9 cellular contexts compared by ENCODE assay signal in the genomic region with DNA sequence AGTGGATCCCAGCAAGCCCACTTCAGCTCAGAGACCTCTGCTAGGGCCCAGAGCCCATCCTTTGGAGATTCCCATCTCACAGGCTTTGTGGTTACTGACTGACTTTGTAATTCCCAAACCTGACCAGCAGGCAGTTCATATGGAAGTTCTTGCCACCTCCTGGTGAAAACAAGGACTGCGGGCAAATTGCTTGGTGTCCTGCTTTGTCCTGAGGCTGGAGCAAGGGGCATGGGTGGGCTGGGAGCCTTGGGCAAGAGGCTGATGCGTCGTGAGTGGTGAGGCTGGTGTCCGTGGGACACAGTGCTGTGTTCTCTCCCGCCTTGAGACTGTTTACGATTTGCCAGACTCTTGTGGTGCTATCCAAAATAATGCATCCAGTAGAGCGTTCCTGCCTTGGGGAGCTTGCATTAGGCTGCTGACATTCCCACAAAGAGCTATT.
DNase-seq lines count a peak whose midpoint lies in the region; ATAC-seq, FAIRE-seq and TF ChIP-seq lines count a peak whose summit lies in the region.
"Had no signal": no experiment of that assay in that cellular context is flagged by ENCODE, and none has a peak within 500 bp of the region (broad histone marks: within the 10 kb centered on the region; RNA-seq: fewer than 3 reads in every experiment).

No MANE protein-coding gene starts in this region.

- peaks cover 20% of the 10 kb centered on the region for H3F3A ChIP-seq in GM23248 (ENCODE audit: insufficient read depth)

- 38% methylated on average over 7 of the region's 7 CpGs for WGBS in A549 (ENCODE audit: missing lambda C conversion rate)
- WGBS in GM23248 (ENCODE audit: low coverage in 1 of 2, low lambda C conversion rate in 2 of 2, missing lambda C conversion rate in 2 of 2), 2 experiments, result 37 to 44% methylated on average over 5 to 7 of the region's 7 CpGs
- 74 to 82% methylated on average over 7 of the region's 7 CpGs for WGBS in lung, 2 donors

- H3K36me3 ChIP-seq in GM23248 (ENCODE audit: low read depth) (no peaks in the 10 kb centered on the region), colonic mucosa (no peaks in the 10 kb centered on the region), lung (ENCODE audit: control insufficient read depth in 2 of 2, insufficient read depth in 2 of 2, low read length in 2 of 2) (no peaks in the 10 kb centered on the region)

- H3K27ac ChIP-seq in A549 (peak overlapping the region; percentile 96 to 99), GM23248 (peak overlapping the region; percentile 98), colonic mucosa (peak overlapping the region; percentile 82), lung (ENCODE audit: low read depth in 1 of 2, low read length in 1 of 2) (peak overlapping the region; percentile 92 to 96)

- peak; percentile 61 to 67 for TF ChIP-seq RAD21 in A549 (conservative IDR thresholded peaks at IDR 0.05 in 1 of 2, IDR thresholded peaks at IDR 0.05 in 1 of 2)

- peak overlapping the region; percentile 80 for H3K4me2 ChIP-seq in A549
- peak overlapping the region; percentile 74 for H3K4me2 ChIP-seq in GM23248 (ENCODE audit: unreplicated experiment)

- H4K20me1 ChIP-seq in GM23248 (ENCODE audit: insufficient read depth), result no peaks in the 10 kb centered on the region

- no peaks in the 10 kb centered on the region for H3K9me3 ChIP-seq in A549
- no peaks in the 10 kb centered on the region for H3K9me3 ChIP-seq in GM23248 (ENCODE audit: low read depth)
- H3K9me3 ChIP-seq in colonic mucosa, result no peaks in the 10 kb centered on the region
- H3K9me3 ChIP-seq in lung (ENCODE audit: control insufficient read depth in 2 of 2, insufficient read depth in 1 of 2, low read length in 1 of 2), result no peaks in the 10 kb centered on the region

- peak overlapping the region; percentile 88 for H3K9ac ChIP-seq in GM23248
- H3K9ac ChIP-seq in colonic mucosa (ENCODE audit: low read depth in 2 of 2, low read length in 2 of 2), result peak overlapping the region in 1 of 2 donors; percentile 21

- no peak overlapping the region for H2AFZ ChIP-seq in GM23248

- CTCF ChIA-PET in A549 (lab: Yijun Ruan, JAX), result interaction anchor here (0.7 to 23.9 kb wide), 25 partner anchors 8 to 209 kb away, joined by 3 to 716 read pairs (median 7); a partner anchor contains a TSS

- ATAC-seq in A549 (peak in 1 of 2 experiments; percentile 57; a peak in 3 of 6 replicates), lung (ENCODE audit: insufficient read depth, low FRiP score) (no peak), HG03520 (IDR thresholded peaks at IDR 0.05; ENCODE audit: unreplicated experiment) (no peak)

- no peak for TF ChIP-seq EP300 in A549 (IDR thresholded peaks at IDR 0.05)

- intact Hi-C loops in colonic mucosa (cut with DNase I), result loop anchor here (5.0 kb wide), 1 partner anchor 40 kb away; no protein-coding TSS in a partner anchor

- POLR2A ChIA-PET in A549 (lab: Yijun Ruan, JAX), result interaction anchor here (0.5 to 5.1 kb wide), 6 partner anchors 10 to 116 kb away, joined by 6 to 78 read pairs (median 28); a partner anchor contains a TSS

- H3K79me2 ChIP-seq in GM23248 (ENCODE audit: insufficient read depth), result no peaks in the 10 kb centered on the region

- in situ Hi-C loops in GM23248 (cut with MboI), result loop anchor here (10.0 kb wide), 1 partner anchor 148 kb away; no protein-coding TSS in a partner anchor

- TF ChIP-seq CTCF in A549 (IDR thresholded peaks at IDR 0.05) (peak; percentile 54), colonic mucosa (IDR thresholded peaks at IDR 0.05) (peak; percentile 53), lung (IDR thresholded peaks at IDR 0.05; ENCODE audit: control extremely low read depth, extremely low read depth) (peak; percentile 34)

- FAIRE-seq in A549 (lab: Jason Lieb, UNC), result no peak
- FAIRE-seq: colon had no signal

- peaks cover 81% of the 10 kb centered on the region for H3K4me1 ChIP-seq in A549
- H3K4me1 ChIP-seq in GM23248 (ENCODE audit: insufficient read depth), result peaks cover 41% of the 10 kb centered on the region
- peaks cover 24% of the 10 kb centered on the region for H3K4me1 ChIP-seq in colonic mucosa
- H3K4me1 ChIP-seq in lung (ENCODE audit: control insufficient read depth in 2 of 2, insufficient read depth in 2 of 2, low read length in 2 of 2), result peaks cover 24 to 37% of the 10 kb centered on the region in 2 donors

- no peak for TF ChIP-seq POLR2A in A549 (IDR thresholded peaks at IDR 0.05; ENCODE audit: low read length)

- no peaks in the 10 kb centered on the region for H3K9me2 ChIP-seq in GM23248 (ENCODE audit: insufficient read depth)

- H3K4me3 ChIP-seq in A549 (no peak overlapping the region), GM23248 (no peak overlapping the region), colonic mucosa (no peak overlapping the region), lung (no peak overlapping the region)

- peak; percentile 88 to 89 for DNase-seq in A549 (ENCODE audit: low read depth in 1 of 2, low spot score in 1 of 2)
- DNase-seq in GM23248, result peak; percentile 85
- DNase-seq in NCI-H524 treated with DMSO at 0.1 percent for 48 hours (lab: John Stamatoyannopoulos, UW), result peak; percentile 36
- DNase-seq in colonic mucosa, result peak; percentile 77
- DNase-seq in lung (ENCODE audit: low spot score), result peak; percentile 41
- DNase-seq in NOMO-1 treated with DMSO at 0.1 percent for 48 hours (lab: John Stamatoyannopoulos, UW; ENCODE audit: unreplicated experiment), result no peak
- no peak for DNase-seq in HPDE6-E6E7 (ENCODE audit: extremely low spot score)

- no peaks in the 10 kb centered on the region for H3K27me3 ChIP-seq in GM23248 (replicated peaks; ENCODE audit: insufficient read depth)
- H3K27me3 ChIP-seq in colonic mucosa, result no peaks in the 10 kb centered on the region
- H3K27me3 ChIP-seq in lung (ENCODE audit: control insufficient read depth, insufficient read depth), result no peaks in the 10 kb centered on the region

TF ChIP-seq in A549, 52 proteins besides CTCF, POLR2A, EP300 and RAD21:
- TF ChIP-seq EHF (CRISPR knock-in tag; IDR thresholded peaks at IDR 0.05) (no peak), POLR2AphosphoS2 (conservative IDR thresholded peaks at IDR 0.05; ENCODE audit: low read length) (no peak), SMC3 (IDR thresholded peaks at IDR 0.05) (peak; percentile 63; the same call in 2 of the 3 replicates), CHD4 (IDR thresholded peaks at IDR 0.05; ENCODE audit: borderline replicate concordance) (no peak), ZC3H11A (IDR thresholded peaks at IDR 0.05) (no peak), HOXA7 (CRISPR knock-in tag; IDR thresholded peaks at IDR 0.05) (no peak), FOXS1 (CRISPR knock-in tag; IDR thresholded peaks at IDR 0.05) (no peak)
- TF ChIP-seq, protein P1, sequence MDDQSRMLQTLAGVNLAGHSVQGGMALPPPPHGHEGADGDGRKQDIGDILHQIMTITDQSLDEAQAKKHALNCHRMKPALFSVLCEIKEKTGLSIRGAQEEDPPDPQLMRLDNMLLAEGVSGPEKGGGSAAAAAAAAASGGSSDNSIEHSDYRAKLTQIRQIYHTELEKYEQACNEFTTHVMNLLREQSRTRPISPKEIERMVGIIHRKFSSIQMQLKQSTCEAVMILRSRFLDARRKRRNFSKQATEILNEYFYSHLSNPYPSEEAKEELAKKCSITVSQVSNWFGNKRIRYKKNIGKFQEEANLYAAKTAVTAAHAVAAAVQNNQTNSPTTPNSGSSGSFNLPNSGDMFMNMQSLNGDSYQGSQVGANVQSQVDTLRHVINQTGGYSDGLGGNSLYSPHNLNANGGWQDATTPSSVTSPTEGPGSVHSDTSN (IDR thresholded peaks at IDR 0.05), result no peak

Comparison
In these comparisons a context has a peak if more than half of its experiments do, and no peak if none do; other contexts are left out.
1. DNase-seq: peak in A549 (2 of 2), GM23248 (single experiment), NCI-H524 treated with DMSO at 0.1 percent for 48 hours (single experiment), colonic mucosa (single experiment) and lung (single experiment); none in NOMO-1 treated with DMSO at 0.1 percent for 48 hours (single experiment) and HPDE6-E6E7 (single experiment).
2. Peak in every context shown above with its lines, with median percentiles within 50 percentile points of each other: H3K27ac ChIP-seq and CTCF ChIP-seq.